ENCODE assay signal across 22 cellular contexts in the genomic region with DNA sequence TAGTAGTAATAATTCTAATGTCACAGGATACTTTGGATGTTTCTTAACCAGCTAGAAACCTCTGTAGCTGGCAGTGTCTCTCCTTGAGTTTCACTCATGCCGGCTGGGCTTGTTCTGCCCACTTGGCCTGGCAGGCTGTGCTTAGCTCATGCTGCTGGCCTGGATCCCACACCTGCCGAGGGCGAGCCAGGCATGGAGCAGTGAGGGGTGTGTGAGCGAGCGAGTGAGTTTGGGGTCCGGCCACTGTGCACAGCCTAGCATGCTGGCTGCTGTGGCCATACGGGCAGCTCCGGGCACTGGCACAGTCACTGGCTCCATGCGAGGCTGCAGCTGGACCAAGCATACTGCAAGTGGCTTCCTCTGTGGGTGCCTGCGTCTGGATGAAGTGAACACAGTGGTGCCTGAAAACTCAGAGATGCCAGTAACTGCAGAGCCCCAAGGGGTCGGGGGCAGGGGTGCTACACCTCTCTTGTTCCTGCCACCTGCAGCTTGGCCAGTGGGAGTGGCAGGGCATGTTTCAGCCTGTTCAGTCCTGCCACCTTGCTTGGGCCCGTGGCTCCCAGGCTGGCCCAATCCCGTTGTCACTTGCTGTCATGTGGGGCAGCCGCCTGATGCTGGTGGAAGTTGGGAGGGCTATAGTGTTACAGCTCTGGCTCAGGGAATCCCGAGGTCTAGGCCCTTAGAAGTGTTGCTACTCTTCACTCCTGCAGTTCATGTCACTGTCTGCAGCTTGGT. TPM values are rescaled to one million over a fixed set of nuclear protein-coding genes. Genes with fewer than 3 reads are reported as not detected.
A peak's percentile ranks its signal among the peaks of the same experiment; 100 is the strongest.
DNase-seq lines count a peak whose midpoint lies in the region; ATAC-seq, FAIRE-seq and TF ChIP-seq lines count a peak whose summit lies in the region.
"Had no signal": no experiment of that assay in that cellular context is flagged by ENCODE, and none has a peak within 500 bp of the region (broad histone marks: within the 10 kb centered on the region; RNA-seq: fewer than 3 reads in every experiment).

No MANE protein-coding gene starts in this region.

- H3K4me1 Mint-ChIP-seq in MCF 10A (ENCODE audit: insufficient read depth, unreplicated experiment), result no peaks in the 10 kb centered on the region
- H3K4me1 Mint-ChIP-seq in osteocyte (ENCODE audit: unreplicated experiment), result peaks cover 11% of the 10 kb centered on the region
- H3K4me1 Mint-ChIP-seq: immature natural killer cell had no signal

- ATAC-seq in left ventricle myocardium superior (peak; percentile 91), pancreas (peak; percentile 86 to 92 (median 88)), aorta (ENCODE audit: low FRiP score) (peak; percentile 54)
- ATAC-seq: activated naive CD4-positive, alpha-beta T cell treated with anti-CD3 and anti-CD28 coated beads, Interleukin-2, amount 50 U/mL, for 72 hours; effector memory CD8-positive, alpha-beta T cell had no signal

- H3K9me3 Mint-ChIP-seq in MCF 10A (ENCODE audit: unreplicated experiment) (peaks cover 9% of the 10 kb centered on the region), osteocyte (ENCODE audit: unreplicated experiment) (no peaks in the 10 kb centered on the region)
- H3K9me3 Mint-ChIP-seq: effector memory CD8-positive, alpha-beta T cell; immature natural killer cell had no signal

- H3K27me3 Mint-ChIP-seq in MCF 10A (ENCODE audit: insufficient read depth, unreplicated experiment) (no peaks in the 10 kb centered on the region), osteocyte (ENCODE audit: unreplicated experiment) (no peaks in the 10 kb centered on the region)
- H3K27me3 Mint-ChIP-seq: effector memory CD8-positive, alpha-beta T cell; naive B cell had no signal

- H3K36me3 Mint-ChIP-seq in MCF 10A (ENCODE audit: insufficient read depth, unreplicated experiment) (peaks cover 5% of the 10 kb centered on the region), osteocyte (ENCODE audit: unreplicated experiment) (peaks cover 2% of the 10 kb centered on the region)

- in situ Hi-C loops in GM13977 (cut with MboI; ENCODE audit: low pct_unique_long_range_greater_than_20kb, low sequenced_read_pairs, unreplicated experiment), result no loop called here

- TF ChIP-seq CTCF in breast epithelium (IDR thresholded peaks at IDR 0.05) (no peak), MCF 10A (IDR thresholded peaks at IDR 0.05; ENCODE audit: unreplicated experiment) (no peak), pancreas (IDR thresholded peaks at IDR 0.05) (no peak), osteocyte (IDR thresholded peaks at IDR 0.05) (no peak), GM13977 (IDR thresholded peaks at IDR 0.05; ENCODE audit: extremely low read depth, insufficient read depth, missing control alignments) (no peak)

- no peak for FAIRE-seq in pancreas (lab: Jason Lieb, UNC)

- no peak for TF ChIP-seq POLR2A in breast epithelium (IDR thresholded peaks at IDR 0.05)

- H3K36me3 ChIP-seq in breast epithelium, result no peaks in the 10 kb centered on the region
- H3K36me3 ChIP-seq in pancreas, result no peaks in the 10 kb centered on the region
- H3K36me3 ChIP-seq in aorta (ENCODE audit: control insufficient read depth in 1 of 2, insufficient read depth in 2 of 2, low read length in 1 of 2), result no peaks in the 10 kb centered on the region
- H3K36me3 ChIP-seq: BE2C had no signal

- POLR2A ChIA-PET in MCF 10A (lab: Yijun Ruan, JAX), result no interaction called here

- CTCF ChIA-PET in MCF 10A (lab: Yijun Ruan, JAX), result interaction anchor here (0.5 to 0.8 kb wide), 2 partner anchors 26 to 91 kb away, joined by 3 read pairs; no protein-coding TSS in a partner anchor

- H3K27me3 ChIP-seq in breast epithelium, result no peaks in the 10 kb centered on the region
- no peaks in the 10 kb centered on the region for H3K27me3 ChIP-seq in pancreas
- H3K27me3 ChIP-seq in aorta (ENCODE audit: control insufficient read depth in 1 of 2, insufficient read depth in 2 of 2, low read length in 1 of 2), result no peaks in the 10 kb centered on the region
- H3K27me3 ChIP-seq: BE2C, MG63 had no signal

- H3K4me3 Mint-ChIP-seq in MCF 10A (ENCODE audit: unreplicated experiment) (no peak overlapping the region), osteocyte (ENCODE audit: unreplicated experiment) (no peak overlapping the region)
- H3K4me3 Mint-ChIP-seq: effector memory CD8-positive, alpha-beta T cell; immature natural killer cell; naive B cell had no signal

- H3K4me1 ChIP-seq in breast epithelium (no peaks in the 10 kb centered on the region), pancreas (peaks cover 0 to 7% (median 0%) of the 10 kb centered on the region in 3 donors), aorta (ENCODE audit: control insufficient read depth in 1 of 2, insufficient read depth in 2 of 2, low read length in 2 of 2) (no peaks in the 10 kb centered on the region)
- H3K4me1 ChIP-seq: BE2C had no signal

- H3K27ac ChIP-seq in breast epithelium (no peak overlapping the region), pancreas (no peak overlapping the region), aorta (ENCODE audit: low read depth in 1 of 2, low read length in 2 of 2) (no peak overlapping the region)

- DNase-seq in breast epithelium (ENCODE audit: low spot score in 2 of 2) (no peak), MCF 10A (ENCODE audit: unreplicated experiment) (no peak), left ventricle myocardium superior (peak; percentile 75), pancreas (peak; percentile 19 to 84 (median 60)), aorta (no peak), osteocyte (ENCODE audit: extremely low spot score, unreplicated experiment) (no peak), iPS-NIHi11 (ENCODE audit: low spot score) (no peak), GM13977 (ENCODE audit: low spot score) (no peak)
- DNase-seq: 8988T; activated CD4-positive, CD25-positive, alpha-beta regulatory T cell treated with anti-CD3 and anti-CD28 coated beads, Interleukin-2, amount 50 U/mL, for 72 hours; activated CD8-positive, alpha-beta memory T cell treated with anti-CD3 and anti-CD28 coated beads for 24 hours; BE2C; Caco-2; effector memory CD8-positive, alpha-beta T cell; immature natural killer cell; MG63; naive B cell; NCI-H1436; NCI-H2171 treated with DMSO at 0.1 percent for 48 hours; stimulated activated CD4-positive, alpha-beta T cell treated with anti-CD3 and anti-CD28 coated beads, Interleukin-1b, Interleukin-23, amount 100 ng/mL, for 48 hours; stimulated activated naive CD4-positive, alpha-beta T cell treated with Interleukin-2 at 50 U/mL for 16 hours had no signal

- no peak overlapping the region for H3K27ac Mint-ChIP-seq in MCF 10A (ENCODE audit: low read depth, unreplicated experiment)
- H3K27ac Mint-ChIP-seq in osteocyte (ENCODE audit: unreplicated experiment), result no peak overlapping the region
- H3K27ac Mint-ChIP-seq: activated naive CD4-positive, alpha-beta T cell treated with anti-CD3 and anti-CD28 coated beads, Interleukin-2, amount 50 U/mL, for 72 hours; effector memory CD8-positive, alpha-beta T cell; immature natural killer cell; naive B cell had no signal

- no TSS peak for BruUV-seq in MCF 10A (replicated peaks; lab: Mats Ljungman, UMichigan)

- H3K9me3 ChIP-seq in breast epithelium (no peaks in the 10 kb centered on the region), pancreas (no peaks in the 10 kb centered on the region), aorta (ENCODE audit: control insufficient read depth, low read length) (no peaks in the 10 kb centered on the region)
- H3K9me3 ChIP-seq: BE2C had no signal

- intact Hi-C loops in breast epithelium (cut with DNase I; ENCODE audit: low total_unique reads) (no loop called here), MCF 10A (cut with micrococcal nuclease) (no loop called here), left ventricle myocardium superior (cut with micrococcal nuclease) (no loop called here), pancreas (cut with DNase I) (no loop called here), aorta (cut with DNase I) (no loop called here)

- H3K4me3 ChIP-seq in breast epithelium (peak overlapping the region in 2 of 3 donors; percentile 15 to 29), pancreas (no peak overlapping the region), aorta (ENCODE audit: low read length in 2 of 2) (no peak overlapping the region)
- H3K4me3 ChIP-seq: MG63 had no signal

- WGBS in pancreas, 2 donors, result 74 to 76% methylated on average over 15 of the region's 15 CpGs
- 34 to 35% methylated on average over 15 of the region's 15 CpGs for WGBS in aorta, 2 donors

RNA-seq across cellular contexts. Expression of a gene that starts 9.9 kb away (rescaled TPM):
- 1 to 10 TPM; 3.4 to 5.9 (median 5.2) TPM for total RNA-seq in breast epithelium
- total RNA-seq in MCF 10A (2022), result 6.8 and 7.2 TPM in 2 replicates
- 4.8 TPM for total RNA-seq in left ventricle myocardium superior
- total RNA-seq in pancreas, result 1 to 10 TPM; 1.5 to 8.2 (median 2.7) TPM
- polyA plus RNA-seq in pancreas, result 1 to 10 TPM; 1.4 to 2.7 TPM
- 1 to 10 TPM; 4.6 to 6.9 TPM for total RNA-seq in aorta
- polyA plus RNA-seq in aorta, result 1 to 10 TPM; 1.3 to 1.8 TPM
- total RNA-seq in osteocyte, result 6.2 and 6.6 TPM in 2 replicates

Comparison
In these comparisons a context has a peak if more than half of its experiments do, and no peak if none do; other contexts are left out.
1. DNase-seq: peak in left ventricle myocardium superior (single experiment) and pancreas (6 of 6); none in breast epithelium (0 of 2), MCF 10A (single experiment), aorta (0 of 2), osteocyte (single experiment), iPS-NIHi11 (single experiment) and GM13977 (single experiment).
2. H3K4me3 ChIP-seq: peak in breast epithelium (2 of 3); none in pancreas (0 of 4) and aorta (0 of 2).
3. Peak in every context shown above with its lines, with median percentiles within 50 percentile points of each other: ATAC-seq.